ENCODE assay signal across 1 cellular context in the genomic region with DNA sequence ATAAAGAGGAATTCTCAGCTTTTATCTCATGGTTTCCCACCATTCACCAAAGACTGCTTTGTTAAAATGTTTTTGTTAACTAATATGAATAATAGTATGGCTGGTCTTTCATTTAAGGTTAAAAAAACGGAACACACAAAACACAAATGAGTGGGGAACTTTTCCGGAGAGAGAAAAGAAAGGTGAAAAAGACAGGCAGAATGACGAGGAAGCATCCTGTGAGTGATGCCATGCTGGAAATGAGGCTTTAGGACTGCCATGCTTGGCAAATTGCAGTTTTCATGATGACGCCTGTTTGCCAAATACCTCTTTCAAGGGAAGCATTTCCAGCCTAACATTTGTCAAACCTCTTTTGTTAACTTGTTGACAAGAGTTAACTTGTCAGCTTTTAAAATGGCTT.
TF ChIP-seq lines count a peak whose summit lies in the region.

No MANE protein-coding gene starts in this region.

TF ChIP-seq in GM23338, 12 proteins besides CTCF, POLR2A, EP300 and RAD21 (continued from another document):
- TF ChIP-seq EZH2phosphoT487 (IDR thresholded peaks at IDR 0.05; ENCODE audit: unreplicated experiment), result no peak
- no peak for TF ChIP-seq JUNB (IDR thresholded peaks at IDR 0.05; ENCODE audit: unreplicated experiment)
- TF ChIP-seq ZNF331 (CRISPR knock-in tag; IDR thresholded peaks at IDR 0.05; ENCODE audit: low read depth), result no peak
- no peak for TF ChIP-seq POLR2AphosphoS5 (IDR thresholded peaks at IDR 0.05; ENCODE audit: low read depth)
- TF ChIP-seq, protein P1, sequence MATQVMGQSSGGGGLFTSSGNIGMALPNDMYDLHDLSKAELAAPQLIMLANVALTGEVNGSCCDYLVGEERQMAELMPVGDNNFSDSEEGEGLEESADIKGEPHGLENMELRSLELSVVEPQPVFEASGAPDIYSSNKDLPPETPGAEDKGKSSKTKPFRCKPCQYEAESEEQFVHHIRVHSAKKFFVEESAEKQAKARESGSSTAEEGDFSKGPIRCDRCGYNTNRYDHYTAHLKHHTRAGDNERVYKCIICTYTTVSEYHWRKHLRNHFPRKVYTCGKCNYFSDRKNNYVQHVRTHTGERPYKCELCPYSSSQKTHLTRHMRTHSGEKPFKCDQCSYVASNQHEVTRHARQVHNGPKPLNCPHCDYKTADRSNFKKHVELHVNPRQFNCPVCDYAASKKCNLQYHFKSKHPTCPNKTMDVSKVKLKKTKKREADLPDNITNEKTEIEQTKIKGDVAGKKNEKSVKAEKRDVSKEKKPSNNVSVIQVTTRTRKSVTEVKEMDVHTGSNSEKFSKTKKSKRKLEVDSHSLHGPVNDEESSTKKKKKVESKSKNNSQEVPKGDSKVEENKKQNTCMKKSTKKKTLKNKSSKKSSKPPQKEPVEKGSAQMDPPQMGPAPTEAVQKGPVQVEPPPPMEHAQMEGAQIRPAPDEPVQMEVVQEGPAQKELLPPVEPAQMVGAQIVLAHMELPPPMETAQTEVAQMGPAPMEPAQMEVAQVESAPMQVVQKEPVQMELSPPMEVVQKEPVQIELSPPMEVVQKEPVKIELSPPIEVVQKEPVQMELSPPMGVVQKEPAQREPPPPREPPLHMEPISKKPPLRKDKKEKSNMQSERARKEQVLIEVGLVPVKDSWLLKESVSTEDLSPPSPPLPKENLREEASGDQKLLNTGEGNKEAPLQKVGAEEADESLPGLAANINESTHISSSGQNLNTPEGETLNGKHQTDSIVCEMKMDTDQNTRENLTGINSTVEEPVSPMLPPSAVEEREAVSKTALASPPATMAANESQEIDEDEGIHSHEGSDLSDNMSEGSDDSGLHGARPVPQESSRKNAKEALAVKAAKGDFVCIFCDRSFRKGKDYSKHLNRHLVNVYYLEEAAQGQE (IDR thresholded peaks at IDR 0.05; ENCODE audit: unreplicated experiment), result no peak
- TF ChIP-seq NANOG (IDR thresholded peaks at IDR 0.05; ENCODE audit: borderline replicate concordance), result no peak
- TF ChIP-seq ZNF114 (CRISPR knock-in tag; IDR thresholded peaks at IDR 0.05), result no peak
